ENCODE assay signal across 36 cellular contexts in genomic region chr5:123001801-123002200, GRCh38. TPM values are rescaled to one million over a fixed set of nuclear protein-coding genes. Genes with fewer than 3 reads are reported as not detected.
"Had no signal": no experiment of that assay in that cellular context is flagged by ENCODE, and none has a peak within 500 bp of the region (broad histone marks: within the 10 kb centered on the region; RNA-seq: fewer than 3 reads in every experiment).

No MANE protein-coding gene starts in this region.

- H3K4me1 ChIP-seq: ascending aorta had no signal

- DNase-seq: activated CD4-positive, alpha-beta T cell treated with anti-CD3 and anti-CD28 coated beads for 1 hour; activated CD4-positive, alpha-beta T cell treated with anti-CD3 and anti-CD28 coated beads for 48 hours; activated CD4-positive, alpha-beta T cell treated with anti-CD3 and anti-CD28 coated beads, Interleukin-2, amount 50 U/mL, for 4 hours; activated CD4-positive, CD25-positive, alpha-beta regulatory T cell; activated CD8-positive, alpha-beta T cell treated with anti-CD3 and anti-CD28 coated beads for 36 hours; activated gamma-delta T cell; activated naive CD4-positive, alpha-beta T cell treated with Interleukin-2 at 50 U/mL for 16 hours; activated naive CD8-positive, alpha-beta T cell treated with anti-CD3 and anti-CD28 coated beads, Interleukin-2, amount 10 ng/mL, durations not matched to agents 7 days and 5 days; activated T-cell treated with anti-CD3 and anti-CD28 coated beads, Interleukin-2, amount 50 U/mL, for 24 hours; amygdala; Karpas-422; KBM-7; NCI-H1105; NCI-H1417 treated with DMSO at 0.1 percent for 48 hours; NCI-H2029 treated with DMSO at 0.1 percent for 48 hours; NCI-H2107; NCI-H226; NCI-H446 treated with DMSO at 0.1 percent for 48 hours; NCI-H774; PC-9; SJCRH30; SW 1271; T-helper 1 cell; T-helper 2 cell; T-helper 9 cell had no signal

- H3K4me3 Mint-ChIP-seq: activated CD8-positive, alpha-beta T cell treated with anti-CD3 and anti-CD28 coated beads for 36 hours; activated naive CD4-positive, alpha-beta T cell treated with anti-CD3 and anti-CD28 coated beads, Interleukin-2, amount 50 U/mL, for 24 hours; activated naive CD8-positive, alpha-beta T cell treated with anti-CD3 and anti-CD28 coated beads, Interleukin-2, amount 10 ng/mL, durations not matched to agents 7 days and 5 days; activated T-cell treated with anti-CD3 and anti-CD28 coated beads, Interleukin-2, amount 50 U/mL, for 24 hours; central memory CD8-positive, alpha-beta T cell had no signal

- H3K4me3 ChIP-seq: ascending aorta, cardiac muscle cell, coronary artery, PC-9, SJCRH30 had no signal

- H3K27me3 Mint-ChIP-seq: activated CD8-positive, alpha-beta T cell treated with anti-CD3 and anti-CD28 coated beads for 36 hours; activated naive CD4-positive, alpha-beta T cell treated with anti-CD3 and anti-CD28 coated beads, Interleukin-2, amount 50 U/mL, for 24 hours; activated T-cell treated with anti-CD3 and anti-CD28 coated beads, Interleukin-2, amount 50 U/mL, for 24 hours; central memory CD8-positive, alpha-beta T cell had no signal

- H3K36me3 Mint-ChIP-seq: activated naive CD4-positive, alpha-beta T cell treated with anti-CD3 and anti-CD28 coated beads, Interleukin-2, amount 50 U/mL, for 24 hours; activated naive CD8-positive, alpha-beta T cell treated with anti-CD3 and anti-CD28 coated beads, Interleukin-2, amount 10 ng/mL, durations not matched to agents 7 days and 5 days had no signal

- H3K36me3 ChIP-seq: cardiac muscle cell, SJCRH30 had no signal

- H3K27ac ChIP-seq: ascending aorta, cardiac muscle cell, coronary artery, PC-9, RWPE1, VCaP had no signal

- H3K27me3 ChIP-seq: ascending aorta, cardiac muscle cell, SJCRH30 had no signal

- H3K4me1 Mint-ChIP-seq: activated naive CD8-positive, alpha-beta T cell treated with anti-CD3 and anti-CD28 coated beads, Interleukin-2, amount 10 ng/mL, durations not matched to agents 7 days and 5 days had no signal

- ATAC-seq: activated CD8-positive, alpha-beta T cell treated with anti-CD3 and anti-CD28 coated beads for 36 hours; Right ventricle myocardium inferior had no signal

- H3K9me3 ChIP-seq: ascending aorta, SJCRH30 had no signal

- H3K27ac Mint-ChIP-seq: activated CD8-positive, alpha-beta T cell treated with anti-CD3 and anti-CD28 coated beads for 36 hours; activated naive CD4-positive, alpha-beta T cell treated with anti-CD3 and anti-CD28 coated beads, Interleukin-2, amount 50 U/mL, for 24 hours; activated naive CD8-positive, alpha-beta T cell treated with anti-CD3 and anti-CD28 coated beads, Interleukin-2, amount 10 ng/mL, durations not matched to agents 7 days and 5 days; activated T-cell treated with anti-CD3 and anti-CD28 coated beads, Interleukin-2, amount 50 U/mL, for 24 hours; activated T-helper 2 cell treated with anti-CD3 and anti-CD28 coated beads, Interferon-gamma antibody, Interleukin-2, Interleukin-4, amounts not matched to agents 10 μg/mL and 5 μg/mL and 100 μg/mL, durations not matched to agents 14 hours and 24 hours and 36 hours had no signal

- H3K9me3 Mint-ChIP-seq: activated CD8-positive, alpha-beta T cell treated with anti-CD3 and anti-CD28 coated beads for 36 hours; activated naive CD4-positive, alpha-beta T cell treated with anti-CD3 and anti-CD28 coated beads, Interleukin-2, amount 50 U/mL, for 24 hours; activated naive CD8-positive, alpha-beta T cell treated with anti-CD3 and anti-CD28 coated beads, Interleukin-2, amount 10 ng/mL, durations not matched to agents 7 days and 5 days; activated T-cell treated with anti-CD3 and anti-CD28 coated beads, Interleukin-2, amount 50 U/mL, for 24 hours; activated T-helper 2 cell treated with anti-CD3 and anti-CD28 coated beads, Interferon-gamma antibody, Interleukin-2, Interleukin-4, amounts not matched to agents 10 μg/mL and 5 μg/mL and 100 μg/mL, durations not matched to agents 14 hours and 24 hours and 36 hours; central memory CD8-positive, alpha-beta T cell had no signal

RNA-seq across cellular contexts. Expression of gene PPIC, which starts 34.7 kb away (rescaled TPM):
- total RNA-seq: activated CD8-positive, alpha-beta memory T cell treated with anti-CD3 and anti-CD28 coated beads for 36 hours; activated CD8-positive, alpha-beta T cell treated with anti-CD3 and anti-CD28 coated beads for 36 hours; activated naive CD8-positive, alpha-beta T cell treated with anti-CD3 and anti-CD28 coated beads, Interleukin-2, amount 10 ng/mL, durations not matched to agents 7 days and 5 days; activated T-helper 2 cell treated with anti-CD3 and anti-CD28 coated beads, Interferon-gamma antibody, Interleukin-2, Interleukin-4, amounts not matched to agents 10 μg/mL and 5 μg/mL and 100 μg/mL, durations not matched to agents 14 hours and 24 hours and 36 hours; OCI-LY7 had no signal
